ENCODE assay signal across 30 cellular contexts in the genomic region with DNA sequence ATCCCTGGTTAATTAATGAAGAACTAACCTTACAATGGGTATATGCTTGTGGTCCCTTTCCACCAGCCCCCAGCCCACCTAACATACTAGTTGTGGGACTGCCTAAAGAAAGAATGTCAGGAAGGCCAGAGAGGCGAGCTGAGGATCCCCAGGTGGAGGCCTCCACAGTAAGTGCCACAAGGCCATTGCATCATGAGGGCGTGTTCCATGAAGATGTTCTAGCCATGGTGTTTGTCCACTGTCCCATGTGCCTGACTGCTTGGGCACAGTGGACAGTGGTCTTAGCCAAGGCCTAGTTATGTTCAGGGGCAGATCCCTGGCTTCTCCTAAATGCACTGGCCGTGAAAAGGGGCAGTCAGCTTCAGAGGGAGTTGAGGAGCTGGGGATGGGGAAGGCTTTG. TPM values are rescaled to one million over a fixed set of nuclear protein-coding genes. Genes with fewer than 3 reads are reported as not detected.
DNase-seq lines count a peak whose midpoint lies in the region; ATAC-seq, FAIRE-seq and TF ChIP-seq lines count a peak whose summit lies in the region.
"Had no signal": no experiment of that assay in that cellular context is flagged by ENCODE, and none has a peak within 500 bp of the region (broad histone marks: within the 10 kb centered on the region; RNA-seq: fewer than 3 reads in every experiment).

No MANE protein-coding gene starts in this region.

- 98% methylated on average over 3 of the region's 3 CpGs for WGBS in GM12878 (ENCODE audit: insufficient coverage, insufficient replicate concordance, low lambda C conversion rate, missing lambda C conversion rate)
- 87% methylated on average over 3 of the region's 3 CpGs for WGBS in K562 (ENCODE audit: insufficient coverage, low coverage, missing lambda C conversion rate)

- H3K36me3 ChIP-seq in GM12878 (ENCODE audit: control insufficient read depth in 2 of 2, insufficient read depth in 2 of 2, low read length in 1 of 2) (peaks cover 0 to 11% of the 10 kb centered on the region in 2 experiments; a peak in 2 of 4 replicates), K562 (ENCODE audit: control insufficient read depth, insufficient read depth, low read length) (peaks cover 6% of the 10 kb centered on the region; the same call in 1 of the 3 replicates), upper lobe of right lung (peaks cover 30% of the 10 kb centered on the region)
- H3K36me3 ChIP-seq: BE2C had no signal

- BruUV-seq in GM12878 (replicated peaks; lab: Mats Ljungman, UMichigan) = no TSS peak
- BruUV-seq in K562 (replicated peaks; lab: Mats Ljungman, UMichigan) = no TSS peak

- TF ChIP-seq POLR2A in GM12878 (IDR thresholded peaks at IDR 0.05; ENCODE audit: low read depth, low read length) (0 out of 2 replicates have a peak, but pooled peaks have one; percentile 24), K562 (conservative IDR thresholded peaks at IDR 0.05) (no peak)

- TF ChIP-seq EP300 in GM12878 (IDR thresholded peaks at IDR 0.05; ENCODE audit: borderline replicate concordance in 1 of 2, control insufficient read depth in 1 of 2, low read depth in 2 of 2, low read length in 2 of 2) (no peak), K562 (IDR thresholded peaks at IDR 0.05; ENCODE audit: low read length) (no peak)

- peaks cover under 1% of the 10 kb centered on the region; the same call in 1 of the 2 replicates for H3K79me2 ChIP-seq in GM12878 (ENCODE audit: control insufficient read depth, insufficient read depth, low read length)
- H3K79me2 ChIP-seq in K562 (ENCODE audit: control insufficient read depth, insufficient read depth, low read length) = no peaks in the 10 kb centered on the region

- intact Hi-C loops in GM12878 (cut with micrococcal nuclease; ENCODE audit: unreplicated experiment) = no loop called here
- intact Hi-C loops in K562 (cut with micrococcal nuclease) = no loop called here
- intact Hi-C loops in upper lobe of right lung (cut with DNase I) = no loop called here

- no peak overlapping the region for H3K4me3 Mint-ChIP-seq in stimulated activated effector memory CD8-positive, alpha-beta T cell treated with anti-CD3 and anti-CD28 coated beads, Interleukin-12 subunit alpha, Interleukin-12 subunit beta, amount 100 ng/mL, for 72 hours
- H3K4me3 Mint-ChIP-seq: CD14-positive monocyte; CD4-positive, alpha-beta memory T cell; CD4-positive, CD25-positive, alpha-beta regulatory T cell; CD8-positive, alpha-beta memory T cell had no signal

- DNase-seq in GM12878 (ENCODE audit: low read depth, low spot score) (no peak), K562 (ENCODE audit: extremely low read depth in 1 of 4, low spot score in 3 of 4) (no peak), left lobe of liver (ENCODE audit: low spot score) (no peak), upper lobe of right lung (no peak), coronary artery (ENCODE audit: low spot score) (no peak), pons (ENCODE audit: low spot score) (no peak), activated gamma-delta T cell (lab: John Stamatoyannopoulos, UW) (no peak)
- DNase-seq in stimulated activated effector memory CD8-positive, alpha-beta T cell treated with anti-CD3 and anti-CD28 coated beads, Interleukin-12 subunit alpha, Interleukin-12 subunit beta, amount 100 ng/mL, for 72 hours (ENCODE audit: low spot score in 2 of 2) = no peak
- DNase-seq: 8988T; ACHN; BE2C; C1 segment of cervical spinal cord; CD4-positive, alpha-beta memory T cell; CD4-positive, CD25-positive, alpha-beta regulatory T cell; CD8-positive, alpha-beta memory T cell; COR-L47; DMS 273 treated with DMSO at 0.1 percent for 48 hours; DMS153; DMS53; DMS79; DND-41; EL; GDM1 had no signal

- POLR2A ChIA-PET in GM12878 (lab: Charles Lee) (no interaction called here), K562 (lab: Yijun Ruan, JAX) (interaction anchor here (0.7 to 1.0 kb wide), 3 partner anchors 9 to 33 kb away, joined by 3 read pairs; no protein-coding TSS in a partner anchor)

- no peak overlapping the region for H3K27ac Mint-ChIP-seq in stimulated activated effector memory CD8-positive, alpha-beta T cell treated with anti-CD3 and anti-CD28 coated beads, Interleukin-12 subunit alpha, Interleukin-12 subunit beta, amount 100 ng/mL, for 72 hours
- H3K27ac Mint-ChIP-seq: CD4-positive, alpha-beta memory T cell; CD4-positive, CD25-positive, alpha-beta regulatory T cell; CD8-positive, alpha-beta memory T cell had no signal

- SMC1A ChIA-PET in GM12878 (lab: Charles Lee; ENCODE audit: uncharacterized antibody, unreplicated experiment) = interaction anchor here (1.1 kb wide), 1 partner anchor 18 kb away, joined by 3 read pairs; no protein-coding TSS in a partner anchor

- H3K4me1 Mint-ChIP-seq in stimulated activated effector memory CD8-positive, alpha-beta T cell treated with anti-CD3 and anti-CD28 coated beads, Interleukin-12 subunit alpha, Interleukin-12 subunit beta, amount 100 ng/mL, for 72 hours = no peaks in the 10 kb centered on the region

- in situ Hi-C loops in GM12878 (cut with MboI) (no loop called here), K562 (cut with MboI) (no loop called here)

- H3K9me3 Mint-ChIP-seq in stimulated activated effector memory CD8-positive, alpha-beta T cell treated with anti-CD3 and anti-CD28 coated beads, Interleukin-12 subunit alpha, Interleukin-12 subunit beta, amount 100 ng/mL, for 72 hours = peaks cover 2% of the 10 kb centered on the region
- H3K9me3 Mint-ChIP-seq: CD8-positive, alpha-beta memory T cell had no signal

- FAIRE-seq in GM12878 (lab: Jason Lieb, UNC) (no peak), K562 (lab: Jason Lieb, UNC) (no peak)
- FAIRE-seq: A204.1 had no signal

- H3K4me2 ChIP-seq in GM12878 (ENCODE audit: control insufficient read depth, insufficient read depth) (no peak overlapping the region), K562 (ENCODE audit: insufficient read depth, low read length) (no peak overlapping the region)
- H3K4me2 ChIP-seq: BLaER1 had no signal

- TF ChIP-seq RAD21 in GM12878 (IDR thresholded peaks at IDR 0.05; ENCODE audit: insufficient read depth, low read depth, low read length) (no peak), K562 (CRISPR knock-in tag; conservative IDR thresholded peaks at IDR 0.05 in 1 of 2, IDR thresholded peaks at IDR 0.05 in 1 of 2) (no peak)

- H3K9me3 ChIP-seq in GM12878 (replicated peaks; ENCODE audit: control insufficient read depth, insufficient read depth, low read length) (no peaks in the 10 kb centered on the region; the same call in 1 of the 3 replicates), K562 (replicated peaks; ENCODE audit: control insufficient read depth, insufficient read depth, low read depth, low read length) (no peaks in the 10 kb centered on the region), upper lobe of right lung (no peaks in the 10 kb centered on the region)

- no peak overlapping the region for H3K4me3 ChIP-seq in GM12878
- no peak overlapping the region for H3K4me3 ChIP-seq in K562
- H3K4me3 ChIP-seq in upper lobe of right lung = no peak overlapping the region
- no peak overlapping the region for H3K4me3 ChIP-seq in coronary artery
- H3K4me3 ChIP-seq: BLaER1 had no signal

- H2AFZ ChIP-seq in GM12878 (ENCODE audit: control insufficient read depth, low read depth, low read length) = no peak overlapping the region
- H2AFZ ChIP-seq in K562 (ENCODE audit: low read depth, low read length) = no peak overlapping the region

- H3K9me1 ChIP-seq in K562 (ENCODE audit: control insufficient read depth, insufficient read depth, low read length) = no peaks in the 10 kb centered on the region

- H4K20me1 ChIP-seq in GM12878 (ENCODE audit: control insufficient read depth, insufficient read depth) = no peaks in the 10 kb centered on the region
- no peaks in the 10 kb centered on the region for H4K20me1 ChIP-seq in K562 (replicated peaks; ENCODE audit: control insufficient read depth, insufficient read depth, low read length)
- H4K20me1 ChIP-seq: BLaER1 had no signal

- H3K4me1 ChIP-seq in GM12878 (ENCODE audit: control insufficient read depth, insufficient read depth, low read length) (no peaks in the 10 kb centered on the region), K562 (replicated peaks in 1 of 2; ENCODE audit: control insufficient read depth in 2 of 2, insufficient read depth in 2 of 2, low read length in 2 of 2) (no peaks in the 10 kb centered on the region; a peak in 1 of 5 replicates), upper lobe of right lung (no peaks in the 10 kb centered on the region)
- H3K4me1 ChIP-seq: BE2C, BLaER1 had no signal

- peaks cover 21% of the 10 kb centered on the region for H3K36me3 Mint-ChIP-seq in stimulated activated effector memory CD8-positive, alpha-beta T cell treated with anti-CD3 and anti-CD28 coated beads, Interleukin-12 subunit alpha, Interleukin-12 subunit beta, amount 100 ng/mL, for 72 hours

- no peaks in the 10 kb centered on the region for H3K27me3 ChIP-seq in GM12878 (replicated peaks in 1 of 2; ENCODE audit: control insufficient read depth in 2 of 2, insufficient read depth in 2 of 2, low read length in 1 of 2)
- no peaks in the 10 kb centered on the region for H3K27me3 ChIP-seq in K562 (ENCODE audit: control insufficient read depth in 2 of 2, insufficient read depth in 2 of 2, low read length in 2 of 2)
- H3K27me3 ChIP-seq in upper lobe of right lung = no peaks in the 10 kb centered on the region
- H3K27me3 ChIP-seq: BE2C, BLaER1 had no signal

- RAD21 ChIA-PET in GM12878 (lab: Charles Lee; ENCODE audit: unreplicated experiment) = no interaction called here

- TF ChIP-seq CTCF in GM12878 (IDR thresholded peaks at IDR 0.05 in 2 of 3, conservative IDR thresholded peaks at IDR 0.05 in 1 of 3; ENCODE audit: control insufficient read depth in 2 of 3, extremely low read depth in 1 of 3, insufficient read depth in 1 of 3, low read depth in 3 of 3, low read length in 3 of 3) = no peak
- TF ChIP-seq CTCF in K562 (IDR thresholded peaks at IDR 0.05 in 2 of 3, conservative IDR thresholded peaks at IDR 0.05 in 1 of 3; ENCODE audit: insufficient read depth in 2 of 3, low read depth in 1 of 3, low read length in 3 of 3) = no peak
- no peak for TF ChIP-seq CTCF in upper lobe of right lung (IDR thresholded peaks at IDR 0.05)
- no peak for TF ChIP-seq CTCF in coronary artery (IDR thresholded peaks at IDR 0.05)

- no peak for ATAC-seq in GM12878
- ATAC-seq in K562 = peak; percentile 50
- ATAC-seq in left lobe of liver = peak; percentile 14
- ATAC-seq in upper lobe of right lung = peak; percentile 28
- ATAC-seq in stimulated activated effector memory CD8-positive, alpha-beta T cell treated with anti-CD3 and anti-CD28 coated beads, Interleukin-12 subunit alpha, Interleukin-12 subunit beta, amount 100 ng/mL, for 72 hours = no peak

- H3K27ac ChIP-seq in GM12878 (ENCODE audit: control insufficient read depth, insufficient read depth) (no peak overlapping the region), K562 (ENCODE audit: extremely low read depth, low read depth, low read length) (no peak overlapping the region), upper lobe of right lung (no peak overlapping the region), coronary artery (no peak overlapping the region)
- H3K27ac ChIP-seq: BLaER1 had no signal

- H3K9ac ChIP-seq in GM12878 (ENCODE audit: control insufficient read depth, insufficient read depth, low read length) (no peak overlapping the region), K562 (ENCODE audit: insufficient read depth in 1 of 2, low read depth in 2 of 2, low read length in 2 of 2) (no peak overlapping the region)
- H3K9ac ChIP-seq: BLaER1 had no signal

- CTCF ChIA-PET in GM12878 (lab: Yijun Ruan, JAX) = interaction anchor here (0.8 kb wide), 1 partner anchor 17 kb away, joined by 3 read pairs; no protein-coding TSS in a partner anchor
- CTCF ChIA-PET in K562 (lab: Yijun Ruan, JAX; ENCODE audit: low intra/inter-chr PET ratio) = no interaction called here

RNA-seq across cellular contexts. Expression of a gene that starts 21.1 kb away (rescaled TPM):
- total RNA-seq in GM12878 (2013; cell fraction: nucleolus; rRNA removed) = 92.1 and 95.1 TPM in 2 replicates
- 19.6 and 24.0 TPM in 2 replicates for total RNA-seq in GM12878 (2014; rRNA removed)
- 26.8 and 27.4 TPM in 2 replicates for total RNA-seq in GM12878 (2014; rRNA removed; fragmentation: Illumina TruSeq; extraction: Trizol)
- total RNA-seq in GM12878 (2021) = 20.3 and 24.8 TPM in 2 replicates
- polyA plus RNA-seq in GM12878 (2011; ENCODE audit: low read depth) = 8.8 TPM
- polyA plus RNA-seq in GM12878 (2011; rRNA removed) = 39.7 and 69.5 TPM in 2 replicates
- polyA plus RNA-seq in GM12878 (2011; cell fraction: cytosol; rRNA removed) = 10.8 and 11.9 TPM in 2 replicates
- 53.4 and 65.6 TPM in 2 replicates for polyA plus RNA-seq in GM12878 (2011; cell fraction: nucleus; rRNA removed)
- polyA plus RNA-seq in GM12878 (2012) = 16.1 and 21.7 TPM in 2 replicates
- 21.8 and 32.2 TPM in 2 replicates for polyA plus RNA-seq in GM12878 (2014; fragmentation: Illumina TruSeq; extraction: Trizol)
- polyA plus RNA-seq in GM12878 (2014; fragmentation: Nextera tagmentation; extraction: Ambion mirVana) = 10 to 100 TPM in 1 of 2 experiments, 1 to 10 TPM in 1; 9.2 to 16.4 TPM
- polyA plus RNA-seq in GM12878 (2014; rRNA removed) = 14.8 and 17.1 TPM in 2 replicates
- 10 to 100 TPM; 24.6 to 26.0 TPM for polyA plus RNA-seq in GM12878 (2016; fragmentation: Nextera tagmentation; extraction: Ambion mirVana)
- 20.1 and 25.2 TPM in 2 replicates for polyA minus RNA-seq in GM12878 (2011; rRNA and poly(A)+ RNA removed)
- 8.0 and 10.0 TPM in 2 replicates for polyA minus RNA-seq in GM12878 (2011; cell fraction: cytosol; rRNA and poly(A)+ RNA removed)
- polyA minus RNA-seq in GM12878 (2011; cell fraction: nucleus; rRNA and poly(A)+ RNA removed) = 17.4 and 22.6 TPM in 2 replicates
- total RNA-seq in K562 (2011; cell fraction: chromatin; rRNA removed; ENCODE audit: low replicate concordance) = 20.6 and 74.4 TPM in 2 replicates
- 10.7 and 15.1 TPM in 2 replicates for total RNA-seq in K562 (2011; cell fraction: nucleolus; rRNA removed)
- 20.2 and 22.8 TPM in 2 replicates for total RNA-seq in K562 (2011; cell fraction: nucleoplasm; rRNA removed)
- 18.9 and 22.2 TPM in 2 replicates for total RNA-seq in K562 (2014; rRNA removed)
- 32.8 and 33.9 TPM in 2 replicates for total RNA-seq in K562 (2014; rRNA removed; fragmentation: Illumina TruSeq; extraction: Trizol)
- 25.8 and 28.8 TPM in 2 replicates for total RNA-seq in K562 (2015; rRNA removed; fragmentation: Illumina TruSeq; extraction: Trizol)
- 22.9 and 24.0 TPM in 2 replicates for total RNA-seq in K562 (2021)
- polyA plus RNA-seq in K562 (2011; rRNA removed) = 37.5 and 38.6 TPM in 2 replicates
- 4.0 and 9.8 TPM in 2 replicates for polyA plus RNA-seq in K562 (2011; cell fraction: cytosol; rRNA removed)
- 41.6 and 58.9 TPM in 2 replicates for polyA plus RNA-seq in K562 (2011; cell fraction: nucleus; rRNA removed)
- polyA plus RNA-seq in K562 (2012) = 22.2 and 23.9 TPM in 2 replicates
- 21.6 and 25.0 TPM in 2 replicates for polyA plus RNA-seq in K562 (2014; fragmentation: Illumina TruSeq; extraction: Trizol)
- 10 to 100 TPM; 12.2 to 18.1 TPM for polyA plus RNA-seq in K562 (2014; fragmentation: Nextera tagmentation; extraction: Ambion mirVana)
- 19.2 and 32.9 TPM in 2 replicates for polyA plus RNA-seq in K562 (2014; rRNA removed)
- polyA minus RNA-seq in K562 (2011; rRNA and poly(A)+ RNA removed) = 45.8 and 63.5 TPM in 2 replicates
- polyA minus RNA-seq in K562 (2011; cell fraction: cytosol; rRNA and poly(A)+ RNA removed) = 13.9 and 14.1 TPM in 2 replicates
- 17.5 and 36.4 TPM in 2 replicates for polyA minus RNA-seq in K562 (2011; cell fraction: nucleus; rRNA and poly(A)+ RNA removed)
- total RNA-seq in left lobe of liver = 7.3 TPM
- total RNA-seq in upper lobe of right lung = 22.6 TPM

RNA-seq across cellular contexts. Expression of a gene that starts 37.3 kb away (rescaled TPM):
- 148 and 157 TPM in 2 replicates for total RNA-seq in GM12878 (2013; cell fraction: nucleolus; rRNA removed)
- 44.6 and 50.7 TPM in 2 replicates for total RNA-seq in GM12878 (2014; rRNA removed)
- total RNA-seq in GM12878 (2014; rRNA removed; fragmentation: Illumina TruSeq; extraction: Trizol) = 32.5 and 33.6 TPM in 2 replicates
- 76.4 and 82.3 TPM in 2 replicates for total RNA-seq in GM12878 (2021)
- 61.9 TPM for polyA plus RNA-seq in GM12878 (2011; ENCODE audit: low read depth)
- polyA plus RNA-seq in GM12878 (2011; rRNA removed) = 74.1 and 88.4 TPM in 2 replicates
- polyA plus RNA-seq in GM12878 (2011; cell fraction: cytosol; rRNA removed) = 118 and 136 TPM in 2 replicates
- 129 and 130 TPM in 2 replicates for polyA plus RNA-seq in GM12878 (2011; cell fraction: nucleus; rRNA removed)
- 109 and 110 TPM in 2 replicates for polyA plus RNA-seq in GM12878 (2012)
- 32.3 and 38.1 TPM in 2 replicates for polyA plus RNA-seq in GM12878 (2014; fragmentation: Illumina TruSeq; extraction: Trizol)
- 1 to 10 TPM; 3.1 to 7.7 TPM for polyA plus RNA-seq in GM12878 (2014; fragmentation: Nextera tagmentation; extraction: Ambion mirVana)
- 74.7 and 90.4 TPM in 2 replicates for polyA plus RNA-seq in GM12878 (2014; rRNA removed)
- polyA plus RNA-seq in GM12878 (2016; fragmentation: Nextera tagmentation; extraction: Ambion mirVana) = 10 to 100 TPM; 75.2 to 85.9 TPM
- polyA minus RNA-seq in GM12878 (2011; rRNA and poly(A)+ RNA removed) = 74.1 and 128 TPM in 2 replicates
- 60.1 and 60.4 TPM in 2 replicates for polyA minus RNA-seq in GM12878 (2011; cell fraction: cytosol; rRNA and poly(A)+ RNA removed)
- 48.4 and 56.6 TPM in 2 replicates for polyA minus RNA-seq in GM12878 (2011; cell fraction: nucleus; rRNA and poly(A)+ RNA removed)
- total RNA-seq in K562 (2011; cell fraction: chromatin; rRNA removed; ENCODE audit: low replicate concordance) = 73.7 and 86.6 TPM in 2 replicates
- total RNA-seq in K562 (2011; cell fraction: nucleolus; rRNA removed) = 95.9 and 106 TPM in 2 replicates
- total RNA-seq in K562 (2011; cell fraction: nucleoplasm; rRNA removed) = 91.3 and 109 TPM in 2 replicates
- 56.1 and 59.2 TPM in 2 replicates for total RNA-seq in K562 (2014; rRNA removed)
- 34.4 and 37.9 TPM in 2 replicates for total RNA-seq in K562 (2014; rRNA removed; fragmentation: Illumina TruSeq; extraction: Trizol)
- total RNA-seq in K562 (2015; rRNA removed; fragmentation: Illumina TruSeq; extraction: Trizol) = 49.0 and 50.9 TPM in 2 replicates
- 71.7 and 82.7 TPM in 2 replicates for total RNA-seq in K562 (2021)
- polyA plus RNA-seq in K562 (2011; rRNA removed) = 42.9 and 52.4 TPM in 2 replicates
- 63.9 and 119 TPM in 2 replicates for polyA plus RNA-seq in K562 (2011; cell fraction: cytosol; rRNA removed)
- polyA plus RNA-seq in K562 (2011; cell fraction: nucleus; rRNA removed) = 59.1 and 67.4 TPM in 2 replicates
- 75.0 and 92.9 TPM in 2 replicates for polyA plus RNA-seq in K562 (2012)
- 44.5 and 50.6 TPM in 2 replicates for polyA plus RNA-seq in K562 (2014; fragmentation: Illumina TruSeq; extraction: Trizol)
- polyA plus RNA-seq in K562 (2014; fragmentation: Nextera tagmentation; extraction: Ambion mirVana) = 1 to 10 TPM; 3.9 to 5.1 TPM
- polyA plus RNA-seq in K562 (2014; rRNA removed) = 64.2 and 72.6 TPM in 2 replicates
- polyA minus RNA-seq in K562 (2011; rRNA and poly(A)+ RNA removed) = 36.0 and 42.1 TPM in 2 replicates
- polyA minus RNA-seq in K562 (2011; cell fraction: cytosol; rRNA and poly(A)+ RNA removed) = 40.6 and 47.7 TPM in 2 replicates
- 18.3 and 30.5 TPM in 2 replicates for polyA minus RNA-seq in K562 (2011; cell fraction: nucleus; rRNA and poly(A)+ RNA removed)
- total RNA-seq in left lobe of liver = 115 TPM
- total RNA-seq in upper lobe of right lung = 216 TPM

RNA-seq across cellular contexts. Expression of a gene that starts 59.0 kb away (rescaled TPM):
- 1.4 and 2.1 TPM in 2 replicates for total RNA-seq in GM12878 (2013; cell fraction: nucleolus; rRNA removed)
- total RNA-seq in GM12878 (2014; rRNA removed) (0.33 and 0.56 TPM in 2 replicates), GM12878 (2014; rRNA removed; fragmentation: Illumina TruSeq; extraction: Trizol) (0.13 and 0.14 TPM in 2 replicates), GM12878 (2021) (not detected in 2 replicates), K562 (2014; rRNA removed) (0.18 TPM in 1 of 2 replicates, not detected in the other), K562 (2014; rRNA removed; fragmentation: Illumina TruSeq; extraction: Trizol) (0.07 TPM in 1 of 2 replicates, not detected in the other), K562 (2015; rRNA removed; fragmentation: Illumina TruSeq; extraction: Trizol) (0.15 TPM in 1 of 2 replicates, not detected in the other), K562 (2021) (0.13 TPM in 1 of 2 replicates, not detected in the other), left lobe of liver (0.45 TPM), upper lobe of right lung (4.5 TPM)
- not detected for polyA plus RNA-seq in GM12878 (2011; ENCODE audit: low read depth)
- polyA plus RNA-seq in GM12878 (2011; rRNA removed) (3.4 and 4.1 TPM in 2 replicates), GM12878 (2014; fragmentation: Illumina TruSeq; extraction: Trizol) (0.19 and 0.43 TPM in 2 replicates), GM12878 (2014; fragmentation: Nextera tagmentation; extraction: Ambion mirVana) (under 1 TPM; 0.31 to 0.39 TPM), GM12878 (2014; rRNA removed) (0.06 and 0.22 TPM in 2 replicates), GM12878 (2016; fragmentation: Nextera tagmentation; extraction: Ambion mirVana) (under 1 TPM in 1 of 2 experiments, not detected in 1; 0.15 TPM), K562 (2011; rRNA removed) (not detected in 2 replicates), K562 (2014; fragmentation: Illumina TruSeq; extraction: Trizol) (0.04 TPM in 1 of 2 replicates, not detected in the other), K562 (2014; fragmentation: Nextera tagmentation; extraction: Ambion mirVana) (not detected), K562 (2014; rRNA removed) (0.22 TPM in 1 of 2 replicates, not detected in the other)
- 2.0 and 2.7 TPM in 2 replicates for polyA plus RNA-seq in GM12878 (2011; cell fraction: cytosol; rRNA removed)
- 2.9 and 4.3 TPM in 2 replicates for polyA plus RNA-seq in GM12878 (2011; cell fraction: nucleus; rRNA removed)
- polyA plus RNA-seq in GM12878 (2012) = not detected in 2 replicates
- 2.6 and 2.9 TPM in 2 replicates for polyA minus RNA-seq in GM12878 (2011; rRNA and poly(A)+ RNA removed)
- polyA minus RNA-seq in GM12878 (2011; cell fraction: cytosol; rRNA and poly(A)+ RNA removed) = not detected in 2 replicates
- 1.3 and 2.3 TPM in 2 replicates for polyA minus RNA-seq in GM12878 (2011; cell fraction: nucleus; rRNA and poly(A)+ RNA removed)
- total RNA-seq in K562 (2011; cell fraction: chromatin; rRNA removed; ENCODE audit: low replicate concordance) = 0.16 TPM in 1 of 2 replicates, not detected in the other
- total RNA-seq in K562 (2011; cell fraction: nucleolus; rRNA removed) = not detected in 2 replicates
- total RNA-seq in K562 (2011; cell fraction: nucleoplasm; rRNA removed) = not detected in 2 replicates
- not detected in 2 replicates for polyA plus RNA-seq in K562 (2011; cell fraction: cytosol; rRNA removed)
- polyA plus RNA-seq in K562 (2011; cell fraction: nucleus; rRNA removed) = 0.13 TPM in 1 of 2 replicates, not detected in the other
- 0.15 and 0.27 TPM in 2 replicates for polyA plus RNA-seq in K562 (2012)
- not detected in 2 replicates for polyA minus RNA-seq in K562 (2011; rRNA and poly(A)+ RNA removed)
- polyA minus RNA-seq in K562 (2011; cell fraction: cytosol; rRNA and poly(A)+ RNA removed) = not detected in 2 replicates
- not detected in 2 replicates for polyA minus RNA-seq in K562 (2011; cell fraction: nucleus; rRNA and poly(A)+ RNA removed)
- total RNA-seq: A673; CD4-positive, alpha-beta memory T cell; CD4-positive, CD25-positive, alpha-beta regulatory T cell; Daoy; G401 had no signal
- polyA plus RNA-seq: AG04450; CD4-positive, alpha-beta memory T cell; CD8-positive, alpha-beta memory T cell had no signal

Comparison
In these comparisons a context has a peak if more than half of its experiments do, and no peak if none do; other contexts are left out.
1. ATAC-seq: peak in K562 (single experiment), left lobe of liver (single experiment) and upper lobe of right lung (single experiment); none in GM12878 (single experiment) and stimulated activated effector memory CD8-positive, alpha-beta T cell treated with anti-CD3 and anti-CD28 coated beads, Interleukin-12 subunit alpha, Interleukin-12 subunit beta, amount 100 ng/mL, for 72 hours (single experiment).